16 cellular contexts compared by ENCODE assay signal in the genomic region with DNA sequence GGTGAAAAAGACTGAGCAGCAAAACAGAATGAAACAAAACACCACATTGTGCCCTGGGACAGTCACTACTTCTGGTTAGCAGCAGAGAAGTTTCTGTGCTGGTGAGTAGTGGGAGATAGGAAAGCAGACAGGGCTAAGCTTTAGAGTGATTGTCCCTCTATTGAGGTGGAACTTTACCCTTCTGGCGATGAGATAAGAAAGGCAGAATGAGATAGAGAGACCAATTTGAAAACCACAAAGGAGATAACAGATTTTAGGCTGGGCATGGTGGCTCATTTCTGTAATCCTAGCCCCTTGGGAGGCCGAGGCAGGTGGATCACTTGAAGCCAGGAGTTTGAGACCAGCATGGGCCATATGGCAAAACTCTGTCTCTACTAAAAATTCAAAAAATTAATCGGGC.
"Had no signal": no experiment of that assay in that cellular context is flagged by ENCODE, and none has a peak within 500 bp of the region (broad histone marks: within the 10 kb centered on the region; RNA-seq: fewer than 3 reads in every experiment).

No MANE protein-coding gene starts in this region.

- DNase-seq: activated B cell treated with CpG ODN at 0.5 μM for 24 hours; activated CD4-positive, alpha-beta memory T cell treated with anti-CD3 and anti-CD28 coated beads for 36 hours; activated CD4-positive, alpha-beta T cell treated with anti-CD3 and anti-CD28 coated beads for 4 hours; activated naive CD8-positive, alpha-beta T cell treated with anti-CD3 and anti-CD28 coated beads for 36 hours; activated T-cell treated with anti-CD3 and anti-CD28 coated beads for 4 hours; amniotic stem cell; effector CD4-positive, alpha-beta T cell; gastrocnemius medialis; heart left ventricle; left ventricle myocardium inferior; mammary epithelial cell; stimulated activated CD4-positive, alpha-beta T cell treated with anti-CD3 and anti-CD28 coated beads, Interleukin-1b, Interleukin-23, amount 100 ng/mL, for 48 hours; stimulated activated CD8-positive, alpha-beta memory T cell treated with anti-CD3 and anti-CD28 coated beads, Interleukin-4, amount 100 ng/mL, for 48 hours; stimulated activated naive CD4-positive, alpha-beta T cell treated with Interleukin-2 at 50 U/mL for 16 hours; thyroid gland had no signal

- H3K36me3 ChIP-seq: gastrocnemius medialis, heart left ventricle, left ventricle myocardium inferior, thyroid gland had no signal

- H3K4me1 ChIP-seq: gastrocnemius medialis had no signal

- H3K4me3 ChIP-seq: gastrocnemius medialis, heart left ventricle, left ventricle myocardium inferior, thyroid gland had no signal

- ATAC-seq: esophagus mucosa, gastrocnemius medialis, heart left ventricle had no signal

- H3K27me3 ChIP-seq: gastrocnemius medialis, heart left ventricle, thyroid gland had no signal

- H3K27ac ChIP-seq: gastrocnemius medialis, heart left ventricle, left ventricle myocardium inferior, thyroid gland had no signal
